Comparison of ENCODE assay signal across 24 cellular contexts in genomic region chr18:49241852-49242251, GRCh38.
DNase-seq lines count a peak whose midpoint lies in the region; ATAC-seq, FAIRE-seq and TF ChIP-seq lines count a peak whose summit lies in the region.
"Had no signal": no experiment of that assay in that cellular context is flagged by ENCODE, and none has a peak within 500 bp of the region (broad histone marks: within the 10 kb centered on the region; RNA-seq: fewer than 3 reads in every experiment).

No MANE protein-coding gene starts in this region.

- H3K4me3 ChIP-seq in HFF-Myc (replicated peaks; ENCODE audit: low read depth, low read length) (no peak overlapping the region), K562 (no peak overlapping the region)
- H3K4me3 ChIP-seq: breast epithelium, GM12878, HAP-1, heart left ventricle, tibial nerve had no signal

- no peak overlapping the region for H3K9ac ChIP-seq in K562 (ENCODE audit: insufficient read depth in 1 of 2, low read depth in 2 of 2, low read length in 2 of 2)

- no peaks in the 10 kb centered on the region for H3K36me3 ChIP-seq in K562 (ENCODE audit: control insufficient read depth, insufficient read depth, low read length)
- H3K36me3 ChIP-seq: breast epithelium, HAP-1 had no signal

- H3K27me3 ChIP-seq in K562 (ENCODE audit: control insufficient read depth in 2 of 2, insufficient read depth in 2 of 2, low read length in 2 of 2): no peaks in the 10 kb centered on the region
- H3K27me3 ChIP-seq: breast epithelium, heart left ventricle, tibial nerve had no signal

- H3K9me3 ChIP-seq in K562 (replicated peaks; ENCODE audit: control insufficient read depth, insufficient read depth, low read depth, low read length): no peaks in the 10 kb centered on the region
- H3K9me3 ChIP-seq: breast epithelium, HAP-1, heart left ventricle, tibial nerve had no signal

- no TSS peak for BruUV-seq in K562 (replicated peaks; lab: Mats Ljungman, UMichigan)

- TF ChIP-seq RAD21 in K562 (CRISPR knock-in tag; conservative IDR thresholded peaks at IDR 0.05 in 1 of 2, IDR thresholded peaks at IDR 0.05 in 1 of 2): no peak

- H3K4me1 ChIP-seq in K562 (replicated peaks in 1 of 2; ENCODE audit: control insufficient read depth in 2 of 2, insufficient read depth in 2 of 2, low read length in 2 of 2): no peaks in the 10 kb centered on the region
- H3K4me1 ChIP-seq: breast epithelium, HAP-1, heart left ventricle, tibial nerve had no signal

- H3K79me2 ChIP-seq in K562 (ENCODE audit: control insufficient read depth, insufficient read depth, low read length): no peaks in the 10 kb centered on the region

- no peak for FAIRE-seq in K562 (lab: Jason Lieb, UNC)
- FAIRE-seq: A204.1, GM12878, islet of Langerhans had no signal

- H3K9me1 ChIP-seq in K562 (ENCODE audit: control insufficient read depth, insufficient read depth, low read length): no peaks in the 10 kb centered on the region

- H3K27ac ChIP-seq in K562 (ENCODE audit: extremely low read depth, low read depth, low read length): no peak overlapping the region
- H3K27ac ChIP-seq: breast epithelium, heart left ventricle, tibial nerve had no signal

- WGBS in K562 (ENCODE audit: insufficient coverage, low coverage, missing lambda C conversion rate): 78% methylated on average over 9 of the region's 9 CpGs

- no peak for TF ChIP-seq POLR2A in K562 (conservative IDR thresholded peaks at IDR 0.05)

- POLR2A ChIA-PET in K562 (lab: Yijun Ruan, JAX): no interaction called here

- H4K20me1 ChIP-seq in K562 (replicated peaks; ENCODE audit: control insufficient read depth, insufficient read depth, low read length): no peaks in the 10 kb centered on the region

- DNase-seq in A172 (ENCODE audit: low spot score): peak; percentile 4
- peak; percentile 26 for DNase-seq in HFF-Myc (ENCODE audit: extremely low read depth, low read depth)
- DNase-seq in K562 (ENCODE audit: extremely low read depth in 1 of 4, low spot score in 3 of 4): no peak
- peak; percentile 64 for DNase-seq in glomerular visceral epithelial cell (ENCODE audit: extremely low spot score)
- no peak for DNase-seq in CD1c-positive myeloid dendritic cell (ENCODE audit: extremely low spot score)
- no peak for DNase-seq in SIG-M5 treated with dmso at 0.1 percent for 504 hours (lab: John Stamatoyannopoulos, UW; ENCODE audit: unreplicated experiment)
- DNase-seq in T-helper 9 cell: no peak
- DNase-seq in DMS79 (lab: John Stamatoyannopoulos, UW): no peak
- DNase-seq: activated CD4-positive, alpha-beta T cell treated with anti-CD3 and anti-CD28 coated beads for 4 hours; activated CD8-positive, alpha-beta memory T cell treated with anti-CD3 and anti-CD28 coated beads, Interleukin-2, amount 50 U/mL, for 48 hours; activated naive CD4-positive, alpha-beta T cell treated with anti-CD3 and anti-CD28 coated beads for 36 hours; effector memory CD4-positive, alpha-beta T cell; heart left ventricle; NCI-H1092; Right ventricle myocardium superior; stimulated activated CD4-positive, alpha-beta T cell treated with anti-CD3 and anti-CD28 coated beads, Interleukin-2, amount 100 ng/mL, for 48 hours; T-helper 2 cell had no signal

- in situ Hi-C loops in K562 (cut with MboI): no loop called here

- TF ChIP-seq CTCF in HFF-Myc (IDR thresholded peaks at IDR 0.05; ENCODE audit: low read depth, low read length, missing control alignments): no peak
- TF ChIP-seq CTCF in K562 (IDR thresholded peaks at IDR 0.05 in 2 of 3, conservative IDR thresholded peaks at IDR 0.05 in 1 of 3; ENCODE audit: insufficient read depth in 2 of 3, low read depth in 1 of 3, low read length in 3 of 3): no peak

- intact Hi-C loops in K562 (cut with micrococcal nuclease): no loop called here

- no peak overlapping the region for H2AFZ ChIP-seq in K562 (ENCODE audit: low read depth, low read length)

- CTCF ChIA-PET in K562 (lab: Yijun Ruan, JAX; ENCODE audit: low intra/inter-chr PET ratio): interaction anchor here (0.5 kb wide), 1 partner anchor 290 kb away, joined by 4 read pairs; no protein-coding TSS in a partner anchor

- no peak for TF ChIP-seq EP300 in K562 (IDR thresholded peaks at IDR 0.05; ENCODE audit: low read length)

- no peak overlapping the region for H3K4me2 ChIP-seq in K562 (ENCODE audit: insufficient read depth, low read length)

- no peak for ATAC-seq in K562
- ATAC-seq: GM12878, heart left ventricle, sciatic nerve had no signal

TF ChIP-seq in K562, 482 proteins besides CTCF, POLR2A, EP300 and RAD21:
- TF ChIP-seq ZNF699 (CRISPR knock-in tag; IDR thresholded peaks at IDR 0.05; ENCODE audit: insufficient replicate concordance) (no peak), PRMT5 (CRISPR knock-in tag; IDR thresholded peaks at IDR 0.05) (no peak), FOSL1 (tag; conservative IDR thresholded peaks at IDR 0.05) (peak; percentile 31), CEBPB (tag; IDR thresholded peaks at IDR 0.05) (no peak), ATF3 (IDR thresholded peaks at IDR 0.05) (0 out of 2 replicates have a peak, but pooled peaks have one; percentile 25), ATF3 (CRISPR knock-in tag; conservative IDR thresholded peaks at IDR 0.05) (no peak), FOXJ3 (CRISPR knock-in tag; IDR thresholded peaks at IDR 0.05) (no peak), CAMTA2 (CRISPR knock-in tag; conservative IDR thresholded peaks at IDR 0.05) (no peak)

Comparison
In these comparisons a context has a peak if more than half of its experiments do, and no peak if none do; other contexts are left out.
1. DNase-seq: peak in A172 (single experiment), HFF-Myc (single experiment) and glomerular visceral epithelial cell (single experiment); none in K562 (0 of 4), CD1c-positive myeloid dendritic cell (single experiment), SIG-M5 treated with dmso at 0.1 percent for 504 hours (single experiment), T-helper 9 cell (single experiment) and DMS79 (single experiment).